In genomic region chr10:31612082-31612481, GRCh38 we compare ENCODE assay signal across 22 cellular contexts.
DNase-seq lines count a peak whose midpoint lies in the region; ATAC-seq and TF ChIP-seq lines count a peak whose summit lies in the region.
"Had no signal": no experiment of that assay in that cellular context is flagged by ENCODE, and none has a peak within 500 bp of the region (broad histone marks: within the 10 kb centered on the region; RNA-seq: fewer than 3 reads in every experiment).

No MANE protein-coding gene starts in this region.

- intact Hi-C loops in left lung (cut with DNase I), result no loop called here

- H3K79me2 ChIP-seq in fibroblast of lung (ENCODE audit: control insufficient read depth, insufficient read depth, low read length), result no peaks in the 10 kb centered on the region

- no peak overlapping the region for H3K4me2 ChIP-seq in fibroblast of lung (ENCODE audit: extremely low read depth, insufficient read depth, low read length)
- H3K4me2 ChIP-seq: A549, GM23338, KMS-11 had no signal

- H3K36me3 ChIP-seq in SJSA1 (no peaks in the 10 kb centered on the region), fibroblast of lung (ENCODE audit: control insufficient read depth, insufficient read depth, low read length) (no peaks in the 10 kb centered on the region), left lung (no peaks in the 10 kb centered on the region)
- H3K36me3 ChIP-seq: HAP-1 had no signal

- no peaks in the 10 kb centered on the region for H4K20me1 ChIP-seq in fibroblast of lung (ENCODE audit: control insufficient read depth, extremely low read depth, insufficient read depth, low read length)

- peak overlapping the region; percentile 20; the same call in 1 of the 2 replicates for H3K27ac ChIP-seq in SJSA1
- H3K27ac ChIP-seq in fibroblast of lung (ENCODE audit: insufficient read depth, low read length), result no peak overlapping the region
- H3K27ac ChIP-seq in left lung, result no peak overlapping the region
- H3K27ac ChIP-seq: A549, KMS-11 had no signal

- TF ChIP-seq CTCF in fibroblast of lung (conservative IDR thresholded peaks at IDR 0.05 in 1 of 2, IDR thresholded peaks at IDR 0.05 in 1 of 2; ENCODE audit: low read depth in 1 of 2, low read length in 2 of 2), result no peak
- TF ChIP-seq CTCF in left lung (IDR thresholded peaks at IDR 0.05), result no peak

- H3K27me3 ChIP-seq in SJSA1 (replicated peaks) (no peaks in the 10 kb centered on the region), fibroblast of lung (ENCODE audit: control insufficient read depth, insufficient read depth, low read length) (no peaks in the 10 kb centered on the region), left lung (no peaks in the 10 kb centered on the region)

- peak; percentile 17 for DNase-seq in EL
- DNase-seq in SJSA1 (ENCODE audit: low read depth in 1 of 2, low spot score in 2 of 2), result peak in 1 of 2 experiments; percentile 46
- peak in 1 of 2 donors; percentile 41 for DNase-seq in fibroblast of lung (ENCODE audit: low read depth in 2 of 2)
- DNase-seq in left lung, result no peak
- DNase-seq in NCI-H526 (lab: John Stamatoyannopoulos, UW), result no peak
- DNase-seq: Calu3; DMS79 treated with DMSO at 0.1 percent for 48 hours; HFFc6; MM.1S; NCI-H2029; NCI-H446; NCI-H524 treated with DMSO at 0.1 percent for 48 hours; NCI-H82; NK-92 treated with Interleukin-12 subunit alpha and Interleukin-12 subunit beta, amount 100 ng/mL, for 24 hours; Right ventricle myocardium superior; RPMI8226 had no signal

- H3K4me1 ChIP-seq in SJSA1 (replicated peaks) (peaks cover 15% of the 10 kb centered on the region), fibroblast of lung (ENCODE audit: control insufficient read depth, extremely low read depth, insufficient read depth, low read length) (peaks cover 2% of the 10 kb centered on the region), left lung (peaks cover 0 to 3% of the 10 kb centered on the region in 2 donors)
- H3K4me1 ChIP-seq: A549, HAP-1 had no signal

- H3K4me3 ChIP-seq in SJSA1 (no peak overlapping the region), fibroblast of lung (replicated peaks in 1 of 4; ENCODE audit: control extremely low read depth in 1 of 4, insufficient read depth in 1 of 4, low read depth in 3 of 4, low read length in 4 of 4) (no peak overlapping the region), left lung (no peak overlapping the region)
- H3K4me3 ChIP-seq: A549, GM23338, HAP-1 had no signal

- H3K9ac ChIP-seq in fibroblast of lung (ENCODE audit: insufficient read depth, low read length), result no peak overlapping the region
- H3K9ac ChIP-seq: KMS-11 had no signal

- peak overlapping the region; percentile 67 for H2AFZ ChIP-seq in fibroblast of lung (ENCODE audit: low read length)
- H2AFZ ChIP-seq: GM23338 had no signal

- H3K9me3 ChIP-seq in SJSA1 (replicated peaks) (no peaks in the 10 kb centered on the region; the same call in 1 of the 2 replicates), fibroblast of lung (ENCODE audit: control insufficient read depth, insufficient read depth, low read depth, low read length) (no peaks in the 10 kb centered on the region), left lung (no peaks in the 10 kb centered on the region)
- H3K9me3 ChIP-seq: A549, HAP-1 had no signal

- ATAC-seq in HG03565 (IDR thresholded peaks at IDR 0.05; ENCODE audit: unreplicated experiment), result no peak
- no peak for ATAC-seq in left lung
- no peak for ATAC-seq in GM21367 (IDR thresholded peaks at IDR 0.05; ENCODE audit: unreplicated experiment)
- ATAC-seq: A549, GM23338 had no signal
